Comparison of ENCODE assay signal across 8 cellular contexts in the genomic region with DNA sequence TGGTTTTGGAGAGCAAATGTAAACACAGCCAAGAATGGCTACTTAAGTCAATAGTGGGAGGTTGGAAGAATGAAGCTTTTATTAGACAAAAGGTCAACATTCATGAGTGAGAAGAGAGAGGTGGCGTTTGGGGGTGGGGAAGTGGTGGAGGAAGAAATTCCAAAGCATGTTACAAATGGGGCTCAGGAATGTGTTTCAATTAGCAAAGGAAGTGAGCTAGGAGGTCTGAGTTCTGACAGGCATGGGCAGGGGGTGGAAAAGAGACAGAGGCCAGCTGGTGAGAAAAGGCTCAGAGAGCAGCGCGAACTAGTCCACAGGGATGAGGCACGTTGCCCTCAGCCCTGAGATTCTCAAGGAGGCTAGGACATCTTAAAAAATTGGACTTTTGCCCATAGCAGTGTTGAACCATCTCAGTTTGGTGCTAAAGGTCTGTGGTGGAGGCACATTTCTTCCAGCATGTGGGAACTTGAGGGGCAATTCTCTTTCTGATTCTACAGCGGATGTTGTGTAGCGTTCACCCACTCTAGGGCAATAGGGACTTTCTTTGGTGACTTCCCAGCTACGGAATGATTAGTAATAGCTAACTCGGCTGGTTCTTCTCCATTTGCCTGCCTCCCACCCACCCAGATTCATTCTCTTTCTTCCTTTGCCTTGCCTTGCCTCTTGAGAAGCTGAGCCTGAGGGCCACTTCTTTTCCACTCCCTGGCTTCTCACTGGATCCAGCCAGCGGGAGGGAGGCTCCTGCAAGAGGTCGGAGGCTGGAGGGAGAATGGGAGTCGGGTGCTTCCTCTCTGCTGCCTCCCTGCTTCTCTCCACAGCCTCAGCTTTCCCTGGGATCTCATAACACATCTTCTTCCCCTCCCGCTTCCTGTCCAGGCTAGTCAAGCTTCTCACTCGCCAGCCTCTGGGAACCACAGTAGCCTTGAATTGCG. TPM values are rescaled to one million over a fixed set of nuclear protein-coding genes. Genes with fewer than 3 reads are reported as not detected.
DNase-seq lines count a peak whose midpoint lies in the region; ATAC-seq and TF ChIP-seq lines count a peak whose summit lies in the region.

No MANE protein-coding gene starts in this region.

- ATAC-seq in HG03521 (IDR thresholded peaks at IDR 0.05; ENCODE audit: unreplicated experiment), result no peak

- H3K36me3 ChIP-seq in cardiac muscle cell (no peaks in the 10 kb centered on the region), left ventricle myocardium inferior (no peaks in the 10 kb centered on the region), SJSA1 (no peaks in the 10 kb centered on the region)

- H3K9me3 ChIP-seq in cardiac muscle cell (ENCODE audit: low read depth), result no peaks in the 10 kb centered on the region
- no peaks in the 10 kb centered on the region for H3K9me3 ChIP-seq in left ventricle myocardium inferior (replicated peaks)
- no peaks in the 10 kb centered on the region; the same call in 1 of the 2 replicates for H3K9me3 ChIP-seq in SJSA1 (replicated peaks)

- intact Hi-C loops in left ventricle myocardium inferior (cut with micrococcal nuclease), result no loop called here

- H3K27me3 ChIP-seq in cardiac muscle cell, result no peaks in the 10 kb centered on the region
- peaks cover 10% of the 10 kb centered on the region for H3K27me3 ChIP-seq in left ventricle myocardium inferior (ENCODE audit: low read depth)
- H3K27me3 ChIP-seq in SJSA1 (replicated peaks), result no peaks in the 10 kb centered on the region

- DNase-seq in cardiac muscle cell (ENCODE audit: low read depth in 1 of 2, low spot score in 1 of 2) (peak; percentile 59 to 95), left ventricle myocardium inferior (no peak), HFF-Myc (ENCODE audit: extremely low read depth, low read depth) (peak; percentile 60), SJSA1 (ENCODE audit: low read depth in 1 of 2, low spot score in 2 of 2) (peak; percentile 93 to 97), fibroblast of villous mesenchyme (ENCODE audit: low read depth) (peak; percentile 87), NCI-H82 (lab: John Stamatoyannopoulos, UW) (no peak)
- peak; percentile 13 to 25 (median 21) for DNase-seq in stimulated activated CD4-positive, alpha-beta T cell treated with anti-CD3 and anti-CD28 coated beads, Interleukin-12 subunit alpha, Interleukin-12 subunit beta, amount 100 ng/mL, for 48 hours (ENCODE audit: low read depth in 2 of 3, low spot score in 1 of 3)

- TF ChIP-seq CTCF in cardiac muscle cell (IDR thresholded peaks at IDR 0.05; ENCODE audit: low read depth, low read length), result no peak
- no peak for TF ChIP-seq CTCF in left ventricle myocardium inferior (IDR thresholded peaks at IDR 0.05; ENCODE audit: borderline replicate concordance)
- TF ChIP-seq CTCF in HFF-Myc (IDR thresholded peaks at IDR 0.05; ENCODE audit: low read depth, low read length, missing control alignments), result no peak
- TF ChIP-seq CTCF in fibroblast of villous mesenchyme (IDR thresholded peaks at IDR 0.05; ENCODE audit: insufficient read depth, low read depth, low read length), result no peak

- H3K27ac ChIP-seq in cardiac muscle cell (no peak overlapping the region), left ventricle myocardium inferior (replicated peaks) (no peak overlapping the region), SJSA1 (peak overlapping the region; percentile 89)

- H3K4me1 ChIP-seq in cardiac muscle cell (ENCODE audit: low read depth) (peaks cover 22% of the 10 kb centered on the region), left ventricle myocardium inferior (peaks cover 8% of the 10 kb centered on the region), SJSA1 (replicated peaks) (peaks cover 54% of the 10 kb centered on the region)

- no peak overlapping the region for H3K4me3 ChIP-seq in cardiac muscle cell
- H3K4me3 ChIP-seq in left ventricle myocardium inferior, result no peak overlapping the region
- H3K4me3 ChIP-seq in HFF-Myc (replicated peaks; ENCODE audit: low read depth, low read length), result no peak overlapping the region
- no peak overlapping the region for H3K4me3 ChIP-seq in SJSA1
- no peak overlapping the region for H3K4me3 ChIP-seq in fibroblast of villous mesenchyme (ENCODE audit: low read depth, low read length)

RNA-seq across cellular contexts. Expression of a gene that starts 45.1 kb away (rescaled TPM):
- 25.1 and 26.8 TPM in 2 replicates for total RNA-seq in cardiac muscle cell
- 12.6 and 19.7 TPM in 2 replicates for polyA plus RNA-seq in cardiac muscle cell
- 28.1 TPM for total RNA-seq in left ventricle myocardium inferior
- total RNA-seq in SJSA1 (2014; rRNA removed; shearing (Covaris generic)), result 13.3 and 27.8 TPM in 2 replicates
- 27.1 and 29.8 TPM in 2 replicates for total RNA-seq in fibroblast of villous mesenchyme

Comparison
In these comparisons a context has a peak if more than half of its experiments do, and no peak if none do; other contexts are left out.
1. DNase-seq: peak in cardiac muscle cell (2 of 2), HFF-Myc (single experiment), SJSA1 (2 of 2), fibroblast of villous mesenchyme (single experiment) and stimulated activated CD4-positive, alpha-beta T cell treated with anti-CD3 and anti-CD28 coated beads, Interleukin-12 subunit alpha, Interleukin-12 subunit beta, amount 100 ng/mL, for 48 hours (3 of 3); none in left ventricle myocardium inferior (single experiment) and NCI-H82 (single experiment).